In genomic region chr6:15511248-15512125, GRCh38 we compare ENCODE assay signal across 14 cellular contexts.
A peak's percentile ranks its signal among the peaks of the same experiment; 100 is the strongest.
DNase-seq lines count a peak whose midpoint lies in the region; ATAC-seq and TF ChIP-seq lines count a peak whose summit lies in the region.
"Had no signal": no experiment of that assay in that cellular context is flagged by ENCODE, and none has a peak within 500 bp of the region (broad histone marks: within the 10 kb centered on the region; RNA-seq: fewer than 3 reads in every experiment).

No MANE protein-coding gene starts in this region.

- H3K27ac ChIP-seq in gastroesophageal sphincter (no peak overlapping the region), coronary artery (no peak overlapping the region)
- H3K27ac ChIP-seq: parathyroid adenoma had no signal

- H3K9me3 ChIP-seq in T-helper 17 cell (ENCODE audit: control insufficient read depth, low read length, poor library complexity, severe bottlenecking) (no peaks in the 10 kb centered on the region), gastroesophageal sphincter (no peaks in the 10 kb centered on the region)

- no peak for TF ChIP-seq EP300 in gastroesophageal sphincter (IDR thresholded peaks at IDR 0.05)

- H3K27me3 Mint-ChIP-seq in T-helper 17 cell: no peaks in the 10 kb centered on the region
- H3K27me3 Mint-ChIP-seq: IgD-negative memory B cell had no signal

- no peak for TF ChIP-seq POLR2A in gastroesophageal sphincter (IDR thresholded peaks at IDR 0.05)

- H3K27ac Mint-ChIP-seq in T-helper 17 cell: peak overlapping the region; percentile 67

- no peak overlapping the region for H3K4me3 Mint-ChIP-seq in T-helper 17 cell
- H3K4me3 Mint-ChIP-seq: IgD-negative memory B cell had no signal

- 90% methylated on average over 3 of the region's 14 CpGs; no CpG with 5 or more reads in 1 of the 2 donors for WGBS in gastroesophageal sphincter (ENCODE audit: low coverage in 1 of 2), 2 donors

- peaks cover 0 to 92% of the 10 kb centered on the region in 2 donors for H3K36me3 ChIP-seq in gastroesophageal sphincter

- TF ChIP-seq CTCF in AG10803 (conservative IDR thresholded peaks at IDR 0.05; ENCODE audit: low read length) (no peak), gastroesophageal sphincter (IDR thresholded peaks at IDR 0.05) (no peak), coronary artery (IDR thresholded peaks at IDR 0.05) (no peak)

- H3K4me3 ChIP-seq in AG10803 (ENCODE audit: low read length): no peak overlapping the region
- no peak overlapping the region for H3K4me3 ChIP-seq in gastroesophageal sphincter
- no peak overlapping the region for H3K4me3 ChIP-seq in coronary artery

- H3K4me1 Mint-ChIP-seq in T-helper 17 cell: peaks cover 11% of the 10 kb centered on the region
- H3K4me1 Mint-ChIP-seq: IgD-negative memory B cell had no signal

- peak; percentile 19 for DNase-seq in AG10803 (ENCODE audit: low read depth)
- no peak for DNase-seq in T-helper 17 cell
- DNase-seq in myocyte (ENCODE audit: low read depth): peak; percentile 47
- DNase-seq in SK-N-DZ (ENCODE audit: low spot score): no peak
- DNase-seq in hippocampal formation (lab: John Stamatoyannopoulos, UW): no peak
- no peak for DNase-seq in coronary artery (ENCODE audit: low spot score)
- DNase-seq: activated CD8-positive, alpha-beta memory T cell treated with anti-CD3 and anti-CD28 coated beads, Interleukin-2, amount 50 U/mL, for 48 hours; Calu3; HCEC 1CT; MV-4-11 had no signal

- ATAC-seq in T-helper 17 cell (no peak), gastroesophageal sphincter (peak; percentile 9), GM18909 (IDR thresholded peaks at IDR 0.05; ENCODE audit: poor library complexity, unreplicated experiment) (no peak)

- H3K36me3 Mint-ChIP-seq in T-helper 17 cell (ENCODE audit: low read depth): peaks cover 8% of the 10 kb centered on the region

- H3K4me1 ChIP-seq in gastroesophageal sphincter: peaks cover 0 to under 1% (median 0%) of the 10 kb centered on the region in 3 donors

- no peaks in the 10 kb centered on the region for H3K27me3 ChIP-seq in gastroesophageal sphincter

Comparison
In these comparisons a context has a peak if more than half of its experiments do, and no peak if none do; other contexts are left out.
1. DNase-seq: peak in AG10803 (single experiment) and myocyte (single experiment); none in T-helper 17 cell (0 of 3), SK-N-DZ (single experiment), hippocampal formation (0 of 2) and coronary artery (single experiment).